Comparison of ENCODE assay signal across 23 cellular contexts in genomic region chr9:137975527-137975913, GRCh38.
DNase-seq lines count a peak whose midpoint lies in the region; ATAC-seq and TF ChIP-seq lines count a peak whose summit lies in the region.
"Had no signal": no experiment of that assay in that cellular context is flagged by ENCODE, and none has a peak within 500 bp of the region (broad histone marks: within the 10 kb centered on the region; RNA-seq: fewer than 3 reads in every experiment).

No MANE protein-coding gene starts in this region.

- no peak for TF ChIP-seq RAD21 in SK-N-SH (IDR thresholded peaks at IDR 0.05; ENCODE audit: low read length)

- H3F3A ChIP-seq in SK-N-SH (replicated peaks; ENCODE audit: insufficient read depth) = no peaks in the 10 kb centered on the region

- H2AFZ ChIP-seq in neuronal stem cell (ENCODE audit: low read length) (no peak overlapping the region), SK-N-SH (ENCODE audit: low read depth) (no peak overlapping the region)
- H2AFZ ChIP-seq: GM23338 had no signal

- intact Hi-C loops in testis (cut with DNase I; ENCODE audit: low total_unique reads) = no loop called here
- intact Hi-C loops in left colon (cut with DNase I, micrococcal nuclease) = no loop called here

- H4K8ac ChIP-seq in neuronal stem cell (ENCODE audit: low read depth, low read length) = no peak overlapping the region

- H3K14ac ChIP-seq in neuronal stem cell (ENCODE audit: low read length) = peak overlapping the region; percentile 38

- H3K9me2 ChIP-seq in SK-N-SH = no peaks in the 10 kb centered on the region

- H3K4me2 ChIP-seq in neuronal stem cell (ENCODE audit: insufficient read depth, low read length, poor library complexity, severe bottlenecking) (no peak overlapping the region), SK-N-SH (no peak overlapping the region)
- H3K4me2 ChIP-seq: GM23338 had no signal

- no peak overlapping the region for H2BK12ac ChIP-seq in neuronal stem cell (ENCODE audit: low read length)

- no peak overlapping the region for H2BK15ac ChIP-seq in neuronal stem cell (ENCODE audit: low read length)

- H3K4me3 ChIP-seq in H7 (ENCODE audit: insufficient read depth, low read depth, low read length) (no peak overlapping the region), neuronal stem cell (ENCODE audit: low read length in 2 of 2) (no peak overlapping the region), testis (no peak overlapping the region), SK-N-SH (ENCODE audit: low read depth in 2 of 2, low read length in 1 of 2) (no peak overlapping the region)
- H3K4me3 ChIP-seq: GM12878, GM23338 had no signal

- peak; percentile 13 for DNase-seq in D341Med (ENCODE audit: low spot score)
- DNase-seq in H7 = peak; percentile 16
- DNase-seq in neuronal stem cell (ENCODE audit: low spot score) = no peak
- DNase-seq in testis = peak; percentile 6
- DNase-seq in omental fat pad (ENCODE audit: low spot score) = no peak
- DNase-seq in SK-N-SH = no peak
- no peak for DNase-seq in left colon
- DNase-seq: Caco-2; CD8-positive, alpha-beta T cell; DMS 273 treated with DMSO at 0.1 percent for 48 hours; DMS79; EL; GDM1; HCEC 1CT; KBM-7; NCI-H2029 treated with DMSO at 0.1 percent for 48 hours; NCI-H446 treated with DMSO at 0.1 percent for 48 hours; NCI-H526 treated with DMSO at 0.1 percent for 48 hours; SHP77 treated with DMSO at 0.1 percent for 48 hours had no signal

- peak overlapping the region; percentile 80 for H3K18ac ChIP-seq in neuronal stem cell (ENCODE audit: low read length)

- H3K4me1 ChIP-seq in neuronal stem cell (ENCODE audit: control insufficient read depth in 2 of 2, insufficient read depth in 1 of 2, low read depth in 1 of 2, low read length in 2 of 2) = peaks cover 4 to 6% of the 10 kb centered on the region in 2 donors
- H3K4me1 ChIP-seq in testis = no peaks in the 10 kb centered on the region
- H3K4me1 ChIP-seq in SK-N-SH (ENCODE audit: control insufficient read depth in 1 of 2, insufficient read depth in 2 of 2, low read depth in 1 of 2, low read length in 1 of 2) = peaks cover 0 to 10% of the 10 kb centered on the region in 2 experiments; a peak in 1 of 4 replicates
- H3K4me1 ChIP-seq: Caco-2 had no signal

- H3K27ac ChIP-seq in neuronal stem cell (replicated peaks; ENCODE audit: low read length) = no peak overlapping the region
- no peak overlapping the region for H3K27ac ChIP-seq in testis
- H3K27ac ChIP-seq in SK-N-SH (ENCODE audit: low read depth in 2 of 2, low read length in 1 of 2) = no peak overlapping the region
- H3K27ac ChIP-seq: C4-2B had no signal

- no peak overlapping the region for H3K23ac ChIP-seq in neuronal stem cell (ENCODE audit: low read depth, low read length, poor library complexity)

- no peaks in the 10 kb centered on the region for H3K36me3 ChIP-seq in H7 (replicated peaks; ENCODE audit: control insufficient read depth, insufficient read depth, low read length)
- no peaks in the 10 kb centered on the region for H3K36me3 ChIP-seq in neuronal stem cell (replicated peaks in 1 of 2; ENCODE audit: control insufficient read depth in 2 of 2, insufficient read depth in 2 of 2, low read length in 2 of 2)
- no peaks in the 10 kb centered on the region for H3K36me3 ChIP-seq in testis (ENCODE audit: low read depth, missing control alignments)
- no peaks in the 10 kb centered on the region for H3K36me3 ChIP-seq in SK-N-SH (replicated peaks in 1 of 2; ENCODE audit: control insufficient read depth in 1 of 2, insufficient read depth in 2 of 2, low read length in 1 of 2)

- no peak for TF ChIP-seq EP300 in SK-N-SH (IDR thresholded peaks at IDR 0.05; ENCODE audit: borderline replicate concordance in 1 of 2, low read depth in 1 of 2, low read length in 1 of 2)

- H3K9me3 ChIP-seq in neuronal stem cell (replicated peaks in 1 of 2; ENCODE audit: control insufficient read depth in 2 of 2, insufficient read depth in 1 of 2, low read depth in 1 of 2, low read length in 2 of 2) (peaks cover 0 to 15% of the 10 kb centered on the region in 2 donors), testis (no peaks in the 10 kb centered on the region), SK-N-SH (no peaks in the 10 kb centered on the region)
- H3K9me3 ChIP-seq: Caco-2 had no signal

- no peaks in the 10 kb centered on the region for H4K20me1 ChIP-seq in SK-N-SH (ENCODE audit: insufficient read depth)

- H2BK120ac ChIP-seq in neuronal stem cell (ENCODE audit: low read depth, low read length) = no peak overlapping the region

- POLR2A ChIA-PET in SK-N-SH (lab: Yijun Ruan, JAX) = no interaction called here

- WGBS in neuronal stem cell (ENCODE audit: extremely low coverage in 2 of 2, insufficient read length in 2 of 2, insufficient replicate concordance in 1 of 2), 2 donors = no CpG with 5 or more reads among the region's 6 CpGs
- 82 to 91% methylated on average over 5 to 6 of the region's 6 CpGs for WGBS in testis, 2 donors
- WGBS in SK-N-SH (ENCODE audit: low lambda C conversion rate) = 38% methylated on average over 4 of the region's 6 CpGs

- TF ChIP-seq POLR2A in testis (IDR thresholded peaks at IDR 0.05) = no peak

- no peaks in the 10 kb centered on the region for H3K79me1 ChIP-seq in neuronal stem cell (ENCODE audit: low read depth, low read length)

- no peak overlapping the region for H4K91ac ChIP-seq in neuronal stem cell (ENCODE audit: low read depth, low read length, poor library complexity)

- no peak overlapping the region for H2AK5ac ChIP-seq in neuronal stem cell (ENCODE audit: low read depth, low read length)

- ATAC-seq in omental fat pad (ENCODE audit: low FRiP score) = no peak
- no peak for ATAC-seq in left colon
- ATAC-seq: CD8-positive, alpha-beta T cell; GM12878; GM23338; Panc1 had no signal

- H3K4ac ChIP-seq in neuronal stem cell (ENCODE audit: low read length) = no peak overlapping the region

- H3K79me2 ChIP-seq in SK-N-SH (ENCODE audit: insufficient read depth) = no peaks in the 10 kb centered on the region

- CTCF ChIA-PET in SK-N-SH (lab: Yijun Ruan, JAX) = no interaction called here

- H2BK5ac ChIP-seq in neuronal stem cell (ENCODE audit: low read length) = no peak overlapping the region

- no peaks in the 10 kb centered on the region for H3K27me3 ChIP-seq in H7 (ENCODE audit: control insufficient read depth, insufficient read depth, low read length)
- H3K27me3 ChIP-seq in neuronal stem cell (ENCODE audit: control insufficient read depth in 3 of 3, insufficient read depth in 3 of 3, low read depth in 1 of 3, low read length in 3 of 3) = no peaks in the 10 kb centered on the region
- H3K27me3 ChIP-seq in testis = no peaks in the 10 kb centered on the region
- no peaks in the 10 kb centered on the region for H3K27me3 ChIP-seq in SK-N-SH (ENCODE audit: insufficient read depth)

- H3K9ac ChIP-seq in neuronal stem cell (ENCODE audit: low read depth, low read length, poor library complexity) (no peak overlapping the region), SK-N-SH (no peak overlapping the region)

- TF ChIP-seq CTCF in testis (IDR thresholded peaks at IDR 0.05) (no peak), omental fat pad (IDR thresholded peaks at IDR 0.05) (no peak), SK-N-SH (IDR thresholded peaks at IDR 0.05) (no peak)

TF ChIP-seq in SK-N-SH, 30 proteins besides CTCF, POLR2A, EP300 and RAD21:
- no peak for TF ChIP-seq GABPA (IDR thresholded peaks at IDR 0.05; ENCODE audit: low read depth)

Comparison
In these comparisons a context has a peak if more than half of its experiments do, and no peak if none do; other contexts are left out.
1. DNase-seq: peak in D341Med (single experiment), H7 (single experiment) and testis (single experiment); none in neuronal stem cell (single experiment), omental fat pad (single experiment), SK-N-SH (single experiment) and left colon (0 of 2).